ENCODE assay signal across 8 cellular contexts in genomic region chr14:91253795-91254323, GRCh38. TPM values are rescaled to one million over a fixed set of nuclear protein-coding genes. Genes with fewer than 3 reads are reported as not detected.
A peak's percentile ranks its signal among the peaks of the same experiment; 100 is the strongest.
DNase-seq lines count a peak whose midpoint lies in the region; ATAC-seq and TF ChIP-seq lines count a peak whose summit lies in the region.

No MANE protein-coding gene starts in this region.

- H3K4me3 ChIP-seq in AG04449 (ENCODE audit: low read depth, low read length): peak overlapping the region; percentile 56
- peak overlapping the region; percentile 55 for H3K4me3 ChIP-seq in Jurkat, Clone E6-1 (ENCODE audit: low read length)
- peak overlapping the region; percentile 36 for H3K4me3 ChIP-seq in choroid plexus epithelial cell (ENCODE audit: low read depth, low read length)
- H3K4me3 ChIP-seq in muscle layer of colon (ENCODE audit: low read depth in 1 of 2, low read length in 2 of 2): peak overlapping the region; percentile 53 to 60

- H3K9ac ChIP-seq in muscle layer of colon (ENCODE audit: low read length): no peak overlapping the region

- H3K27ac ChIP-seq in muscle layer of colon (ENCODE audit: low read depth, low read length): peak overlapping the region; percentile 48

- DNase-seq in AG04449 (ENCODE audit: low read depth, low spot score) (no peak), choroid plexus epithelial cell (ENCODE audit: low read depth) (no peak), T1000 (lab: John Stamatoyannopoulos, UW) (no peak), hypothalamus (lab: John Stamatoyannopoulos, UW) (no peak)
- no peak for DNase-seq in Jurkat, Clone E6-1 (ENCODE audit: low read depth, low spot score)

- H3K9me3 ChIP-seq in muscle layer of colon (ENCODE audit: low read length): no peaks in the 10 kb centered on the region

- POLR2A ChIA-PET in AG04449 (lab: Yijun Ruan, JAX): no interaction called here

- CTCF ChIA-PET in AG04449 (lab: Yijun Ruan, JAX): no interaction called here

- TF ChIP-seq CTCF in AG04449 (IDR thresholded peaks at IDR 0.05; ENCODE audit: insufficient read depth, low read length, missing control alignments) (no peak), choroid plexus epithelial cell (conservative IDR thresholded peaks at IDR 0.05; ENCODE audit: low read depth, low read length) (no peak)

- ATAC-seq in GM18907 (IDR thresholded peaks at IDR 0.05; ENCODE audit: unreplicated experiment): no peak
- no peak for ATAC-seq in HG03378 (IDR thresholded peaks at IDR 0.05; ENCODE audit: unreplicated experiment)

- peaks cover 31% of the 10 kb centered on the region for H3K4me1 ChIP-seq in muscle layer of colon (ENCODE audit: insufficient read depth, low read length)

- H3K27me3 ChIP-seq in muscle layer of colon (ENCODE audit: control insufficient read depth in 1 of 2, insufficient read depth in 2 of 2, low read length in 2 of 2): no peaks in the 10 kb centered on the region

- no peaks in the 10 kb centered on the region for H3K36me3 ChIP-seq in muscle layer of colon (ENCODE audit: insufficient read depth, low read length)

RNA-seq across cellular contexts. Expression of gene GPR68, which starts 9.4 kb away (rescaled TPM):
- polyA plus RNA-seq in Jurkat, Clone E6-1 (2012; ENCODE audit: insufficient read depth, insufficient read length): 7.5 TPM
